In the genomic region with DNA sequence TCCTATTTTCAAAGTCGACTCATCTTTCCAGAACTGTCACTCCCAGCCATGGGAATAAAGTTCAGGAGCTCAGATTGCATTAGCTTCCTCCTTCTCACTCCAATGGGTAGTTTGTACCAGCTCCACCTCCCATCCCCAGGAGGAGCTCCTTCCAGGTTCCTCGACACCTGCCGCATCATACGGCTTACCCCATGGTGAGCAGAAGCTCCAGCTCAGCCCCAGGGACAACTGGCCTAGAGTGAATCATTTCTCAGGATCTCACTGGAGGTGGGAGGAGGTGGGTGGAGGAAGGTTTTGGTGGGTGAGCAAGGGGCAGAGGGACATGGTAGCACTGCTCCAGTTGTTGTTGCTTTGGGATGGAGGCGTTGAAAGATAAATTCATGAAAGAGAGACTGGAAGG, we compare ENCODE assay signal across 15 cellular contexts.
DNase-seq lines count a peak whose midpoint lies in the region; ATAC-seq, FAIRE-seq and TF ChIP-seq lines count a peak whose summit lies in the region.
"Had no signal": no experiment of that assay in that cellular context is flagged by ENCODE, and none has a peak within 500 bp of the region (broad histone marks: within the 10 kb centered on the region; RNA-seq: fewer than 3 reads in every experiment).

No MANE protein-coding gene starts in this region.

- H3K27me3 Mint-ChIP-seq in CD4-positive, alpha-beta memory T cell: peaks cover 28 to 29% of the 10 kb centered on the region in 2 donors

- no peaks in the 10 kb centered on the region for H3K4me1 Mint-ChIP-seq in CD4-positive, alpha-beta memory T cell
- H3K4me1 Mint-ChIP-seq: CD14-positive monocyte; CD8-positive, alpha-beta memory T cell had no signal

- TF ChIP-seq CTCF in PC-9 (conservative IDR thresholded peaks at IDR 0.05): no peak

- intact Hi-C loops in PC-9 (cut with micrococcal nuclease; ENCODE audit: unreplicated experiment): loop anchor here (10.0 kb wide), 2 partner anchors 343 to 953 kb away; no protein-coding TSS in a partner anchor
- intact Hi-C loops in CD4-positive, alpha-beta memory T cell (cut with micrococcal nuclease): no loop called here

- no peak for FAIRE-seq in small intestine (lab: Jason Lieb, UNC)
- FAIRE-seq: GM19239, K562 had no signal

- no peak overlapping the region for H3K27ac Mint-ChIP-seq in CD4-positive, alpha-beta memory T cell
- H3K27ac Mint-ChIP-seq: CD14-positive monocyte had no signal

- H3K4me2 ChIP-seq in Karpas-422 (ENCODE audit: low read depth, low read length, poor library complexity, severe bottlenecking) (no peak overlapping the region), PC-9 (no peak overlapping the region)

- H3K79me2 ChIP-seq in Karpas-422 (ENCODE audit: low read length) (no peaks in the 10 kb centered on the region), PC-9 (ENCODE audit: low read depth) (no peaks in the 10 kb centered on the region)

- H3K9me2 ChIP-seq in Karpas-422 (replicated peaks; ENCODE audit: insufficient read depth, low read length): no peaks in the 10 kb centered on the region
- H3K9me2 ChIP-seq in PC-9 (ENCODE audit: insufficient read depth): no peaks in the 10 kb centered on the region

- H2AFZ ChIP-seq in Karpas-422 (ENCODE audit: low read length) (no peak overlapping the region), PC-9 (no peak overlapping the region)

- H3K36me3 Mint-ChIP-seq in CD4-positive, alpha-beta memory T cell: no peaks in the 10 kb centered on the region
- H3K36me3 Mint-ChIP-seq: CD14-positive monocyte had no signal

- DNase-seq in Karpas-422: peak; percentile 16
- no peak for DNase-seq in left lobe of liver (ENCODE audit: low spot score)
- DNase-seq in myocyte (ENCODE audit: low read depth): peak; percentile 37
- peak; percentile 36 for DNase-seq in small intestine
- DNase-seq in PC-9: no peak
- DNase-seq in CD4-positive, alpha-beta memory T cell: no peak
- DNase-seq: Caco-2; CD8-positive, alpha-beta memory T cell; DND-41; GF-D8; HCEC 1CT had no signal

- WGBS in small intestine, 3 donors: 35 to 51% (median 50%) methylated on average over 5 of the region's 5 CpGs

- H3K4me1 ChIP-seq in Karpas-422 (ENCODE audit: low read length): no peaks in the 10 kb centered on the region
- no peaks in the 10 kb centered on the region for H3K4me1 ChIP-seq in small intestine (ENCODE audit: control insufficient read depth in 2 of 2, insufficient read depth in 1 of 2, low read depth in 1 of 2, low read length in 1 of 2)
- peaks cover 16% of the 10 kb centered on the region for H3K4me1 ChIP-seq in PC-9 (replicated peaks; ENCODE audit: insufficient read depth)
- H3K4me1 ChIP-seq in CD4-positive, alpha-beta memory T cell (ENCODE audit: insufficient read depth, low read length): peaks cover 4% of the 10 kb centered on the region

- H3K9me3 Mint-ChIP-seq in CD4-positive, alpha-beta memory T cell: no peaks in the 10 kb centered on the region
- H3K9me3 Mint-ChIP-seq: CD14-positive monocyte; CD8-positive, alpha-beta memory T cell had no signal

- no peak overlapping the region for H3K4me3 ChIP-seq in Karpas-422 (ENCODE audit: low read length)
- H3K4me3 ChIP-seq in small intestine (ENCODE audit: low read depth in 1 of 2, low read length in 2 of 2): no peak overlapping the region
- H3K4me3 ChIP-seq in PC-9: no peak overlapping the region
- no peak overlapping the region for H3K4me3 ChIP-seq in CD4-positive, alpha-beta memory T cell (ENCODE audit: low read length in 2 of 2)
- H3K4me3 ChIP-seq: K562 had no signal

- no peaks in the 10 kb centered on the region for H3K9me3 ChIP-seq in Karpas-422 (ENCODE audit: low read length)
- H3K9me3 ChIP-seq in small intestine (ENCODE audit: control insufficient read depth, low read depth): no peaks in the 10 kb centered on the region
- no peaks in the 10 kb centered on the region for H3K9me3 ChIP-seq in PC-9 (ENCODE audit: insufficient read depth, low read depth)
- no peaks in the 10 kb centered on the region for H3K9me3 ChIP-seq in CD4-positive, alpha-beta memory T cell (ENCODE audit: control insufficient read depth in 1 of 2, low read length in 2 of 2)
- H3K9me3 ChIP-seq: Caco-2 had no signal

- H3F3A ChIP-seq in PC-9 (ENCODE audit: insufficient read depth, low read depth): peaks cover 16% of the 10 kb centered on the region

- H3K27ac ChIP-seq in Karpas-422 (ENCODE audit: low read length) (no peak overlapping the region), small intestine (ENCODE audit: low read depth in 1 of 2, low read length in 1 of 2) (no peak overlapping the region), PC-9 (no peak overlapping the region)
- H3K27ac ChIP-seq in CD4-positive, alpha-beta memory T cell (ENCODE audit: low read depth, low read length): no peak overlapping the region

- no peak overlapping the region for H3K4me3 Mint-ChIP-seq in CD4-positive, alpha-beta memory T cell
- H3K4me3 Mint-ChIP-seq: CD14-positive monocyte; CD8-positive, alpha-beta memory T cell had no signal

- no peak overlapping the region for H3K9ac ChIP-seq in Karpas-422 (ENCODE audit: low read length)

- no peaks in the 10 kb centered on the region for H4K20me1 ChIP-seq in Karpas-422 (ENCODE audit: insufficient read depth, low read depth, low read length)
- no peaks in the 10 kb centered on the region for H4K20me1 ChIP-seq in PC-9 (ENCODE audit: insufficient read depth)

- BruUV-seq in PC-9 (replicated peaks; lab: Mats Ljungman, UMichigan): no TSS peak

- peak; percentile 5 for ATAC-seq in left lobe of liver
- no peak for ATAC-seq in HG02678 (IDR thresholded peaks at IDR 0.05; ENCODE audit: unreplicated experiment)
- ATAC-seq: K562 had no signal

- no peaks in the 10 kb centered on the region for H3K36me3 ChIP-seq in Karpas-422 (ENCODE audit: insufficient read depth, low read length)
- H3K36me3 ChIP-seq in small intestine (ENCODE audit: control insufficient read depth in 2 of 2, insufficient read depth in 2 of 2, low read length in 2 of 2): no peaks in the 10 kb centered on the region
- H3K36me3 ChIP-seq in PC-9 (ENCODE audit: low read depth): no peaks in the 10 kb centered on the region
- no peaks in the 10 kb centered on the region for H3K36me3 ChIP-seq in CD4-positive, alpha-beta memory T cell (ENCODE audit: insufficient read depth, low read length)

- POLR2A ChIA-PET in PC-9 (lab: Charles Lee; ENCODE audit: unreplicated experiment): no interaction called here
- POLR2A ChIA-PET in CD4-positive, alpha-beta memory T cell (lab: Charles Lee; ENCODE audit: partially characterized antibody): no interaction called here

- H3K27me3 ChIP-seq in Karpas-422 (ENCODE audit: low read length) (no peaks in the 10 kb centered on the region), small intestine (ENCODE audit: control insufficient read depth in 2 of 2, insufficient read depth in 2 of 2, low read length in 2 of 2) (no peaks in the 10 kb centered on the region), PC-9 (ENCODE audit: insufficient read depth, low read depth) (no peaks in the 10 kb centered on the region)
- H3K27me3 ChIP-seq in CD4-positive, alpha-beta memory T cell (ENCODE audit: insufficient read depth, low read length): peaks cover 8% of the 10 kb centered on the region

- CTCF ChIA-PET in PC-9 (lab: Charles Lee): interaction anchor here (1.0 kb wide), 1 partner anchor 235 kb away, joined by 6 read pairs; no protein-coding TSS in a partner anchor
- CTCF ChIA-PET in CD4-positive, alpha-beta memory T cell (lab: Charles Lee; ENCODE audit: partially characterized antibody): interaction anchor here (0.8 to 6.6 kb wide), 8 partner anchors 10 to 811 kb away, joined by 3 to 102 read pairs (median 3); no protein-coding TSS in a partner anchor

Comparison
In these comparisons a context has a peak if more than half of its experiments do, and no peak if none do; other contexts are left out.
1. DNase-seq: peak in Karpas-422 (single experiment), myocyte (single experiment) and small intestine (single experiment); none in left lobe of liver (single experiment), PC-9 (0 of 2) and CD4-positive, alpha-beta memory T cell (0 of 5).